Comparison of ENCODE assay signal across 26 cellular contexts in the genomic region with DNA sequence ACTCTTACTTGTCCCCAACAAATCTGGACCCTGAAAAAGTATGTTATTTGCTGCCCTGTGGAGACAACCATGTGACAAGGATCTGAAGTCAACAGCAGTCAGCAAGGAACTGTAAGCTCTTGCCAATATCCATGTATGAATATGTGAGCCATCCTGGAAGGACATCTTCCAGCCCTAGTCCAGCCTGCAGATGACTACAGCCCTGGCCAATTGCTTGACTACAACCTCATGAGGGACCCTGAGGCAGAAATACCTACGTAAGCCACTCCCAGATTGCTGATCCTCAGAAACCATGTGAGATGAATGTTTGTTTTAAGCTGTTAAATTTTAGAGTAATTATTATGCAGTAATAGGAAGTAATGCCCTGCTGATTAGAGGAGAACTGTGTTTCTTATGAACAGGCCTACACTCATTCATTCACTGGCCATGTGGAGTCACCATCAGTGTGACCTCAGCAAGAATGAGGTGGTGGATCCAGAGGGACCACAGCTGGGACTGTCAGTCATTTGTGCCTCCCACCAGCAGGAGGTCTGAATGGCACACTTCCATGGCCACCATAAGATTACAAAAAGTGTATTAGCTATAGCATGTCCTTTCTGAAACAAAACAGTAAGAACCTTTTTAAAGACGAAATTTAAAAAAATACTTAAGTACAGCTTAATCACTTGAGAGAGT.
"Had no signal": no experiment of that assay in that cellular context is flagged by ENCODE, and none has a peak within 500 bp of the region (broad histone marks: within the 10 kb centered on the region; RNA-seq: fewer than 3 reads in every experiment).

No MANE protein-coding gene starts in this region.

- H3K4me3 ChIP-seq: body of pancreas, hepatocyte, left lung, pancreas, psoas muscle, tibial artery had no signal

- H3K9me3 ChIP-seq: body of pancreas, left lung, neutrophil, pancreas, psoas muscle, tibial artery had no signal

- H3K27ac ChIP-seq: body of pancreas, hepatocyte, left lung, neutrophil, pancreas, psoas muscle, tibial artery had no signal

- H2AFZ ChIP-seq: hepatocyte had no signal

- H3K4me2 ChIP-seq: hepatocyte had no signal

- H3K36me3 ChIP-seq: left lung, neutrophil, pancreas had no signal

- FAIRE-seq: frontal cortex, pancreas, small intestine had no signal

- DNase-seq: activated CD4-positive, alpha-beta memory T cell treated with anti-CD3 and anti-CD28 coated beads, Interleukin-2, amount 10 ng/mL, durations not matched to agents 7 days and 5 days; activated CD4-positive, alpha-beta T cell treated with anti-CD3 and anti-CD28 coated beads for 48 hours; activated gamma-delta T cell; activated naive CD4-positive, alpha-beta T cell treated with anti-CD3 and anti-CD28 coated beads, Interleukin-2, amount 50 U/mL, for 16 hours; activated naive CD8-positive, alpha-beta T cell treated with anti-CD3 and anti-CD28 coated beads, Interleukin-2, amount 50 U/mL, for 24 hours; activated T-cell treated with anti-CD3 and anti-CD28 coated beads for 4 hours; body of pancreas; effector CD4-positive, alpha-beta T cell; glutamatergic neuron; immature natural killer cell; left lung; mammary epithelial cell; pancreas; psoas muscle; right cardiac atrium; small intestine; stimulated activated CD4-positive, alpha-beta T cell treated with anti-CD3 and anti-CD28 coated beads, Interleukin-2, amount 100 ng/mL, for 24 hours; stimulated activated naive CD8-positive, alpha-beta T cell treated with anti-CD3 and anti-CD28 coated beads, Interleukin-15, amount 100 ng/mL, for 72 hours; T-helper 17 cell; tibial artery had no signal

- H3K27me3 ChIP-seq: body of pancreas, hepatocyte, left lung, neutrophil, pancreas, tibial artery had no signal

- H3K79me2 ChIP-seq: hepatocyte had no signal

- ATAC-seq: activated naive CD8-positive, alpha-beta T cell treated with anti-CD3 and anti-CD28 coated beads, Interleukin-2, amount 50 U/mL, for 24 hours; body of pancreas; esophagus mucosa; left lung; natural killer cell treated with Interleukin-12 subunit alpha and Interleukin-12 subunit beta and Interleukin-15 and Interleukin-18, amount 100 ng/mL, for 72 hours; pancreas; right cardiac atrium; stimulated activated effector memory CD8-positive, alpha-beta T cell treated with anti-CD3 and anti-CD28 coated beads, Interleukin-12 subunit alpha, Interleukin-12 subunit beta, amount 100 ng/mL, for 72 hours; stimulated activated naive CD8-positive, alpha-beta T cell treated with anti-CD3 and anti-CD28 coated beads, Interleukin-15, amount 100 ng/mL, for 72 hours; T-helper 17 cell had no signal

- H3K4me1 ChIP-seq: body of pancreas, left lung, pancreas, psoas muscle, tibial artery had no signal
